ENCODE assay signal across 8 cellular contexts in genomic region chr3:127791221-127791913, GRCh38. TPM values are rescaled to one million over a fixed set of nuclear protein-coding genes. Genes with fewer than 3 reads are reported as not detected.
A peak's percentile ranks its signal among the peaks of the same experiment; 100 is the strongest.
DNase-seq lines count a peak whose midpoint lies in the region; ATAC-seq and TF ChIP-seq lines count a peak whose summit lies in the region.

No MANE protein-coding gene starts in this region.

- CTCF ChIA-PET in Caco-2 (lab: Charles Lee), result interaction anchor here (0.6 to 1.7 kb wide), 20 partner anchors 8 to 1579 kb away, joined by 3 to 19 read pairs (median 4); partner anchors contain the start of gene MGLL
- CTCF ChIA-PET in CD4-positive, alpha-beta memory T cell (lab: Charles Lee; ENCODE audit: partially characterized antibody), result no interaction called here

- intact Hi-C loops in Caco-2 (cut with micrococcal nuclease; ENCODE audit: unreplicated experiment) (loop anchor here (1.0 to 2.0 kb wide), 4 partner anchors 25 to 169 kb away; no protein-coding TSS in a partner anchor), natural killer cell (cut with micrococcal nuclease) (no loop called here)
- intact Hi-C loops in CD4-positive, alpha-beta memory T cell (cut with micrococcal nuclease), result no loop called here

- H3K36me3 Mint-ChIP-seq in Caco-2 (ENCODE audit: insufficient read depth, unreplicated experiment) (peaks cover 8% of the 10 kb centered on the region), chondrocyte (ENCODE audit: low read depth) (peaks cover 9% of the 10 kb centered on the region), natural killer cell (no peaks in the 10 kb centered on the region)
- no peaks in the 10 kb centered on the region for H3K36me3 Mint-ChIP-seq in naive thymus-derived CD8-positive, alpha-beta T cell
- H3K36me3 Mint-ChIP-seq in CD4-positive, alpha-beta memory T cell, result no peaks in the 10 kb centered on the region

- H3K27ac Mint-ChIP-seq in Caco-2 (ENCODE audit: unreplicated experiment) (peak overlapping the region; percentile 77), chondrocyte (ENCODE audit: unreplicated experiment) (peak overlapping the region; percentile 70), natural killer cell (no peak overlapping the region)
- H3K27ac Mint-ChIP-seq in naive thymus-derived CD8-positive, alpha-beta T cell, result peak overlapping the region in 4 of 10 donors; percentile 53 to 63 (median 55)
- no peak overlapping the region for H3K27ac Mint-ChIP-seq in CD4-positive, alpha-beta memory T cell

- no peak overlapping the region for H3K27ac ChIP-seq in CD4-positive, alpha-beta memory T cell (ENCODE audit: low read depth, low read length)

- peaks cover 25% of the 10 kb centered on the region for H3K4me1 ChIP-seq in Caco-2
- no peaks in the 10 kb centered on the region for H3K4me1 ChIP-seq in CD4-positive, alpha-beta memory T cell (ENCODE audit: insufficient read depth, low read length)

- no peak overlapping the region for H3K4me3 Mint-ChIP-seq in Caco-2 (ENCODE audit: unreplicated experiment)
- H3K4me3 Mint-ChIP-seq in chondrocyte (ENCODE audit: unreplicated experiment), result no peak overlapping the region
- no peak overlapping the region for H3K4me3 Mint-ChIP-seq in naive thymus-derived CD8-positive, alpha-beta T cell
- H3K4me3 Mint-ChIP-seq in CD4-positive, alpha-beta memory T cell, result no peak overlapping the region
- no peak overlapping the region for H3K4me3 Mint-ChIP-seq in natural killer cell

- ATAC-seq in GM18870 (IDR thresholded peaks at IDR 0.05; ENCODE audit: unreplicated experiment) (peak; percentile 74), HG03095 (IDR thresholded peaks at IDR 0.05; ENCODE audit: unreplicated experiment) (peak; percentile 93), natural killer cell (no peak)
- peak; percentile 80 to 89 for ATAC-seq in naive thymus-derived CD8-positive, alpha-beta T cell

- peaks cover 16% of the 10 kb centered on the region for H3K4me1 Mint-ChIP-seq in Caco-2 (ENCODE audit: low read depth, unreplicated experiment)
- H3K4me1 Mint-ChIP-seq in chondrocyte (ENCODE audit: low read depth), result peaks cover 67% of the 10 kb centered on the region
- peaks cover 6 to 16% (median 7%) of the 10 kb centered on the region in 4 donors for H3K4me1 Mint-ChIP-seq in naive thymus-derived CD8-positive, alpha-beta T cell
- peaks cover 0 to 2% (median 0%) of the 10 kb centered on the region in 4 donors for H3K4me1 Mint-ChIP-seq in CD4-positive, alpha-beta memory T cell
- H3K4me1 Mint-ChIP-seq in natural killer cell, result no peaks in the 10 kb centered on the region

- H3K27me3 Mint-ChIP-seq in Caco-2 (ENCODE audit: insufficient read depth, unreplicated experiment) (no peaks in the 10 kb centered on the region), chondrocyte (ENCODE audit: low read depth) (no peaks in the 10 kb centered on the region), natural killer cell (ENCODE audit: low read depth in 2 of 2) (peaks cover 0 to 2% of the 10 kb centered on the region in 2 donors)
- peaks cover 0 to 2% (median 0%) of the 10 kb centered on the region in 5 donors for H3K27me3 Mint-ChIP-seq in naive thymus-derived CD8-positive, alpha-beta T cell
- H3K27me3 Mint-ChIP-seq in CD4-positive, alpha-beta memory T cell, result peaks cover 16 to 19% of the 10 kb centered on the region in 2 donors

- POLR2A ChIA-PET in Caco-2 (lab: Charles Lee), result no interaction called here
- POLR2A ChIA-PET in naive thymus-derived CD8-positive, alpha-beta T cell (lab: Charles Lee), result no interaction called here
- POLR2A ChIA-PET in CD4-positive, alpha-beta memory T cell (lab: Charles Lee; ENCODE audit: partially characterized antibody), result no interaction called here

- BruUV-seq in Caco-2 (replicated peaks; lab: Mats Ljungman, UMichigan), result no TSS peak

- no peaks in the 10 kb centered on the region for H3K9me3 Mint-ChIP-seq in Caco-2 (ENCODE audit: unreplicated experiment)
- no peaks in the 10 kb centered on the region for H3K9me3 Mint-ChIP-seq in chondrocyte (ENCODE audit: low read depth)
- peaks cover 0 to 4% (median 0%) of the 10 kb centered on the region in 9 donors for H3K9me3 Mint-ChIP-seq in naive thymus-derived CD8-positive, alpha-beta T cell
- peaks cover 0 to 4% (median 0%) of the 10 kb centered on the region in 8 donors for H3K9me3 Mint-ChIP-seq in CD4-positive, alpha-beta memory T cell
- no peaks in the 10 kb centered on the region for H3K9me3 Mint-ChIP-seq in natural killer cell

- no peaks in the 10 kb centered on the region for H3K36me3 ChIP-seq in Caco-2 (ENCODE audit: control insufficient read depth, insufficient read depth, low read length)
- H3K36me3 ChIP-seq in CD4-positive, alpha-beta memory T cell (ENCODE audit: insufficient read depth, low read length), result no peaks in the 10 kb centered on the region

- no peak overlapping the region for H3K4me3 ChIP-seq in Caco-2 (ENCODE audit: low read depth, low read length)
- H3K4me3 ChIP-seq in CD4-positive, alpha-beta memory T cell (ENCODE audit: low read length in 2 of 2), result no peak overlapping the region

- no peaks in the 10 kb centered on the region for H3K27me3 ChIP-seq in Caco-2 (replicated peaks; ENCODE audit: control insufficient read depth, insufficient read depth, low read length)
- H3K27me3 ChIP-seq in CD4-positive, alpha-beta memory T cell (ENCODE audit: insufficient read depth, low read length), result no peaks in the 10 kb centered on the region

- no peaks in the 10 kb centered on the region for H3K9me3 ChIP-seq in Caco-2
- H3K9me3 ChIP-seq in CD4-positive, alpha-beta memory T cell (ENCODE audit: control insufficient read depth in 1 of 2, low read length in 2 of 2), result no peaks in the 10 kb centered on the region

- DNase-seq in Caco-2, result peak; percentile 68 to 72
- peak; percentile 63 for DNase-seq in NOMO-1 treated with dmso at 0.1 percent for 144 hours (lab: John Stamatoyannopoulos, UW; ENCODE audit: unreplicated experiment)
- DNase-seq in chondrocyte (ENCODE audit: low spot score), result no peak
- DNase-seq in naive thymus-derived CD8-positive, alpha-beta T cell, result peak in 5 of 10 donors; percentile 3 to 17 (median 11)
- DNase-seq in CD4-positive, alpha-beta memory T cell, result no peak
- no peak for DNase-seq in natural killer cell

- TF ChIP-seq CTCF in Caco-2 (IDR thresholded peaks at IDR 0.05; ENCODE audit: insufficient read depth in 1 of 2, low read depth in 1 of 2, low read length in 1 of 2, severe bottlenecking in 1 of 2, unreplicated experiment in 1 of 2) (peak in 1 of 2 experiments; percentile 71), chondrocyte (IDR thresholded peaks at IDR 0.05) (peak; percentile 68), natural killer cell (IDR thresholded peaks at IDR 0.05) (no peak)

RNA-seq across cellular contexts. Expression of gene MGLL, which starts 30.9 kb away (rescaled TPM):
- total RNA-seq in Caco-2 (2022), result 7.8 and 8.4 TPM in 2 replicates
- total RNA-seq in chondrocyte, result 36.4 to 61.0 TPM (median 59.5 TPM) in 3 replicates
- under 1 TPM; 0.34 to 0.77 TPM for total RNA-seq in naive thymus-derived CD8-positive, alpha-beta T cell
- polyA plus RNA-seq in naive thymus-derived CD8-positive, alpha-beta T cell, result under 1 TPM in 1 of 3 donors, not detected in 2; 0.62 TPM
- 1 to 10 TPM; 2.4 to 4.8 TPM for total RNA-seq in CD4-positive, alpha-beta memory T cell
- polyA plus RNA-seq in CD4-positive, alpha-beta memory T cell, result 1 to 10 TPM in 1 of 2 donors, under 1 TPM in 1; 0.77 to 2.2 TPM
- total RNA-seq in natural killer cell, result 1 to 10 TPM; 2.7 to 4.6 (median 3.0) TPM

Comparison
In these comparisons a context has a peak if more than half of its experiments do, and no peak if none do; other contexts are left out.
1. DNase-seq: peak in Caco-2 (2 of 2) and NOMO-1 treated with dmso at 0.1 percent for 144 hours (single experiment); none in chondrocyte (single experiment), CD4-positive, alpha-beta memory T cell (0 of 5) and natural killer cell (single experiment).
2. H3K27ac Mint-ChIP-seq: peak in Caco-2 (single experiment) and chondrocyte (single experiment); none in CD4-positive, alpha-beta memory T cell (0 of 7) and natural killer cell (0 of 2).
3. ATAC-seq: peak in GM18870 (single experiment), HG03095 (single experiment) and naive thymus-derived CD8-positive, alpha-beta T cell (2 of 2); none in natural killer cell (0 of 3).